ENCODE assay signal across 11 cellular contexts in the genomic region with DNA sequence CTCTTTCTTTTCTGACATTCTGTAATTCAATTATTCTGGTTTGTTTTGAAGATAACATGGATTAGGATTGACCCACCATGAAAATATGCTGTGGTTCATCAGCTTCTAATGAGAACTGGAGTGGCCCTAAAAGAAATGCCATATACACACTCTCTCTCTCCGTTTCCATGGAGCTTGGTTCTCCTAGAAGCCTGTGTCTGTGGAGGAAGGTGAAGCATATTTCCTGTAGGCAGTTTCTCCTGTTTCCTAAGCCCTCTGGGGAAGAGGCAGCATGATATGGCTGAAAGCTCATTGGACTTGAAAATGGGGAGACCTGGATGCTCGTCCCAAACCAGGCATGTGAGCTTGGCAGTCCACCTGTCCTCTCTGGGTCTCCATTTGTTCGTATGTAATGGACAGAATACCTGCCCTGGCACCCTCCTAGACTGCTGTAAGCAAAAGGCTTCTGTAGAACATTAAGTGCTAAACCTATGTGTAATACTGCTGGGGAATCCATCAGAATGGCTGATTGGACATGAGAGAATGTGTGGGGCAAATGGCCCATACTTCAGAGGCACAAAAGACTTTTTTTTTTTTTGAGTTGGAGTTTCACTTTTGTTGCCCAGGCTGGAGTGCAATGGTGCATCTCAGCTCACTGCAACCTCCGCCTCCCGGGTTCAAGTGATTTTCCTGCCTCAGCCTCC.
"Had no signal": no experiment of that assay in that cellular context is flagged by ENCODE, and none has a peak within 500 bp of the region (broad histone marks: within the 10 kb centered on the region; RNA-seq: fewer than 3 reads in every experiment).

No MANE protein-coding gene starts in this region.

- DNase-seq: activated CD4-positive, alpha-beta T cell treated with anti-CD3 and anti-CD28 coated beads, Interleukin-2, amount 10 ng/mL, durations not matched to agents 7 days and 5 days; activated CD4-positive, CD25-positive, alpha-beta regulatory T cell; activated CD8-positive, alpha-beta memory T cell treated with anti-CD3 and anti-CD28 coated beads, Interleukin-2, amount 50 U/mL, for 48 hours; activated naive CD4-positive, alpha-beta T cell; activated naive CD8-positive, alpha-beta T cell treated with anti-CD3 and anti-CD28 coated beads, Interleukin-2, amount 10 ng/mL, durations not matched to agents 7 days and 5 days; endodermal cell; erythroblast; posterior cingulate gyrus had no signal

- ATAC-seq: left lobe of liver; stimulated activated memory B cell treated with anti-CD40 and anti-IgM and Interleukin-4, amounts not matched to agents 10 μg/mL and 1 μg/mL and 100 μg/mL, for 72 hours had no signal

- H3K4me3 ChIP-seq: breast epithelium had no signal

- H3K27me3 ChIP-seq: breast epithelium had no signal

- H3K9me3 ChIP-seq: breast epithelium had no signal

- H3K36me3 ChIP-seq: breast epithelium had no signal
